Comparison of ENCODE assay signal across 1 cellular context in genomic region chr16:50585331-50585776, GRCh38.
A peak's percentile ranks its signal among the peaks of the same experiment; 100 is the strongest.
TF ChIP-seq lines count a peak whose summit lies in the region.

No MANE protein-coding gene starts in this region.

TF ChIP-seq in HepG2, 621 proteins besides CTCF, POLR2A, EP300 and RAD21 (continued from another document):
- TF ChIP-seq, protein P1, sequence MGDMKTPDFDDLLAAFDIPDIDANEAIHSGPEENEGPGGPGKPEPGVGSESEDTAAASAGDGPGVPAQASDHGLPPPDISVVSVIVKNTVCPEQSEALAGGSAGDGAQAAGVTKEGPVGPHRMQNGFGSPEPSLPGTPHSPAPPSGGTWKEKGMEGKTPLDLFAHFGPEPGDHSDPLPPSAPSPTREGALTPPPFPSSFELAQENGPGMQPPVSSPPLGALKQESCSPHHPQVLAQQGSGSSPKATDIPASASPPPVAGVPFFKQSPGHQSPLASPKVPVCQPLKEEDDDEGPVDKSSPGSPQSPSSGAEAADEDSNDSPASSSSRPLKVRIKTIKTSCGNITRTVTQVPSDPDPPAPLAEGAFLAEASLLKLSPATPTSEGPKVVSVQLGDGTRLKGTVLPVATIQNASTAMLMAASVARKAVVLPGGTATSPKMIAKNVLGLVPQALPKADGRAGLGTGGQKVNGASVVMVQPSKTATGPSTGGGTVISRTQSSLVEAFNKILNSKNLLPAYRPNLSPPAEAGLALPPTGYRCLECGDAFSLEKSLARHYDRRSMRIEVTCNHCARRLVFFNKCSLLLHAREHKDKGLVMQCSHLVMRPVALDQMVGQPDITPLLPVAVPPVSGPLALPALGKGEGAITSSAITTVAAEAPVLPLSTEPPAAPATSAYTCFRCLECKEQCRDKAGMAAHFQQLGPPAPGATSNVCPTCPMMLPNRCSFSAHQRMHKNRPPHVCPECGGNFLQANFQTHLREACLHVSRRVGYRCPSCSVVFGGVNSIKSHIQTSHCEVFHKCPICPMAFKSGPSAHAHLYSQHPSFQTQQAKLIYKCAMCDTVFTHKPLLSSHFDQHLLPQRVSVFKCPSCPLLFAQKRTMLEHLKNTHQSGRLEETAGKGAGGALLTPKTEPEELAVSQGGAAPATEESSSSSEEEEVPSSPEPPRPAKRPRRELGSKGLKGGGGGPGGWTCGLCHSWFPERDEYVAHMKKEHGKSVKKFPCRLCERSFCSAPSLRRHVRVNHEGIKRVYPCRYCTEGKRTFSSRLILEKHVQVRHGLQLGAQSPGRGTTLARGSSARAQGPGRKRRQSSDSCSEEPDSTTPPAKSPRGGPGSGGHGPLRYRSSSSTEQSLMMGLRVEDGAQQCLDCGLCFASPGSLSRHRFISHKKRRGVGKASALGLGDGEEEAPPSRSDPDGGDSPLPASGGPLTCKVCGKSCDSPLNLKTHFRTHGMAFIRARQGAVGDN (CRISPR knock-in tag; IDR thresholded peaks at IDR 0.05): 0 out of 2 replicates have a peak, but pooled peaks have one; percentile 28
- TF ChIP-seq RBM22 (optimal IDR thresholded peaks at IDR 0.05; ENCODE audit: low read length) (peak; percentile 1), HNRNPL (IDR thresholded peaks at IDR 0.05; ENCODE audit: low read depth, low read length) (0 out of 2 replicates have a peak, but pooled peaks have one; percentile 16), AGO2 (optimal IDR thresholded peaks at IDR 0.05; ENCODE audit: low read depth, low read length) (peak; percentile 99), POLR2G (IDR thresholded peaks at IDR 0.05; ENCODE audit: low read depth, low read length) (peak; percentile 6), RBFOX2 (IDR thresholded peaks at IDR 0.05; ENCODE audit: low read depth, low read length) (peak; percentile 81), RFXANK (CRISPR knock-in tag; IDR thresholded peaks at IDR 0.05) (no peak)
